In the genomic region with DNA sequence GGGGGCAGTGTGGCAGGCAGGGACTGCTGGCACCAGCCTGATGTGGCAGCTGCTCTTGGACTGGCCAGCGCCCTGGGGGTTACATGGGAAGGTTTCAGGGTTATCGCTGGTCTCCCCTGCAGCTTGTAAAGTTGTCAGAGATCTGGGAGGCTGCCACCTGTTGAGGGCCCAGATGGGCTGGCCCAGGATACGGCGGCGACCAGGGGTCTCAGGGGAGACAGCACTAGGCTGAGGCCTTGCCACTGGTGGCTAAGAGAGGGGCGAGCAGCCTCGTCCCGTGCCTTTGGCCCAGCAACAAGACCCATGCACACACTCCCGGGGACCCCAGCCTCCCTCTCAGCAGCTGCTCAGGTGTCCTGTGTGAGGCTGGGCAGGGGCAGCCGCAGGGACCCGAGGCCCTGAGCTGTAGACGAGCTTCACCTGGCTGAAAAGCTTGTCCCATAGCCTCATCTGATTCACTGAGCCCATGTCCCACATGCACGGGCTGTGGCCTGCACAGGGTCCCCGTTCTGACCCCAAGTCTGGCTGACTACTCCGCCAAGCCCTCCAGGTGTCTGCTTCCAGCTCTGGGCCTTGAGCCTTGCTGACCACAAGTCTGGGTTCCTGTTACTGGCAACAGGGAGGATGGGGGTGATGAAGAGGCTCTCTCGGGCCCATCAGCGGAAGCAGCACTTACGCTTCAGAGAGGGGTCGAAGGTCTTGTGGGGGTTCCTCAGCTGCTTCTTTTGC, we compare ENCODE assay signal across 1 cellular context.
A peak's percentile ranks its signal among the peaks of the same experiment; 100 is the strongest.
TF ChIP-seq lines count a peak whose summit lies in the region.

No MANE protein-coding gene starts in this region.

TF ChIP-seq in WTC11, 78 proteins besides CTCF, POLR2A, EP300 and RAD21:
- no peak for TF ChIP-seq JUN (CRISPR knock-in tag; IDR thresholded peaks at IDR 0.05)
- TF ChIP-seq RORB (CRISPR knock-in tag; IDR thresholded peaks at IDR 0.05), result no peak
- TF ChIP-seq TEAD4 (CRISPR knock-in tag; IDR thresholded peaks at IDR 0.05), result no peak
- 0 out of 2 replicates have a peak, but pooled peaks have one; percentile 7 for TF ChIP-seq NFATC4 (CRISPR knock-in tag; IDR thresholded peaks at IDR 0.05)
- no peak for TF ChIP-seq PRRX2 (CRISPR knock-in tag; IDR thresholded peaks at IDR 0.05)
- TF ChIP-seq, protein P1, sequence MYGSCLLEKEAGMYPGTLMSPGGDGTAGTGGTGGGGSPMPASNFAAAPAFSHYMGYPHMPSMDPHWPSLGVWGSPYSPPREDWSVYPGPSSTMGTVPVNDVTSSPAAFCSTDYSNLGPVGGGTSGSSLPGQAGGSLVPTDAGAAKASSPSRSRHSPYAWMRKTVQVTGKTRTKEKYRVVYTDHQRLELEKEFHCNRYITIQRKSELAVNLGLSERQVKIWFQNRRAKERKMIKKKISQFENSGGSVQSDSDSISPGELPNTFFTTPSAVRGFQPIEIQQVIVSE (CRISPR knock-in tag; IDR thresholded peaks at IDR 0.05; ENCODE audit: borderline replicate concordance), result no peak
- no peak for TF ChIP-seq ZNF138 (CRISPR knock-in tag; conservative IDR thresholded peaks at IDR 0.05)
